In the genomic region with DNA sequence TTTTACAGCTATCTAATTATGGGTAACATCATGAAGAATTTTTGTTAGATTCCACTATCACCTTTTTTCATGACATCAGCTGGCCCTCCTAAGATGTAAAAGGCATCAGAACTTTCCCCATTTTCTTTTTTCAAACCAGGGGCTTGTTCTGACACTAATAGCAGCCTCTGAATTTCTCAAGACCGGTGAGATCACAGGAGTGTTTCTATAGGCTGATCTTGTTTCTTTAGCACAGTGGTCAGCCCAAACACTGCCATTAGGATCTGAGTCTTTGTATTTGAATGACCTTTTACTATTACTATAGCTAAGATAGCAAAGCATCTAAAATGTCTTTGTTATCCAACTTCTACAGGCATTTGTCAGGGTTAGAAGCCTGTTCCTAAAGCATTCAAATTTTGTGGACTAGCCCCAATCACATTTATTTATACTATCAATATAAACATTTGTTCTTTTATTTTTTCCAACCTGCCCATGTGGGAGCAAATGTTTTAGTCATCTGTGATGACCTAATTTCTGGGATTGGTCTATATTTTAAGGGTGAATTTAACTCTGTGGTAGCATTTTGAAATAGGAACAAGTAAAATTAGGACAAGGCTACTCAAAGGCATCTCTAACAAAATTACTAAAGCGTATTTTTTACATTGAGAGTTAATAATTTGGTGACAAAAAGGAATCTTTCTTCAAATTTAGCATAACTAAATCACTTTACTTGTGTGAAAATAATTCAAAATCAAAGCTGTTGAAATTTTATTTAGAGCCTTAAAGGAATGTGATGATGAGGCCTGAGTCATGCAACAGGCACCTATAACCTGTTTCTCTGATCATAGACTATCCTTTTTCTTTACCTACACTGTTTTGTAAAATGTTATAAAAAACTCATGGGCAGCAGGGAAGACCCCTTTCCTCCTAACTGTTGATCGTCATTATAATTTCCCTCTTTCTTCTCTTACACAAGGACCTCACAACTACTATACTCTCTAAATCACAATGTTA, we compare ENCODE assay signal across 1 cellular context.
TF ChIP-seq lines count a peak whose summit lies in the region.

No MANE protein-coding gene starts in this region.

TF ChIP-seq in HepG2, 621 proteins besides CTCF, POLR2A, EP300 and RAD21:
- TF ChIP-seq, protein P1, sequence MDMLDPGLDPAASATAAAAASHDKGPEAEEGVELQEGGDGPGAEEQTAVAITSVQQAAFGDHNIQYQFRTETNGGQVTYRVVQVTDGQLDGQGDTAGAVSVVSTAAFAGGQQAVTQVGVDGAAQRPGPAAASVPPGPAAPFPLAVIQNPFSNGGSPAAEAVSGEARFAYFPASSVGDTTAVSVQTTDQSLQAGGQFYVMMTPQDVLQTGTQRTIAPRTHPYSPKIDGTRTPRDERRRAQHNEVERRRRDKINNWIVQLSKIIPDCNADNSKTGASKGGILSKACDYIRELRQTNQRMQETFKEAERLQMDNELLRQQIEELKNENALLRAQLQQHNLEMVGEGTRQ (IDR thresholded peaks at IDR 0.05; ENCODE audit: low read depth, low read length), result no peak
- TF ChIP-seq, protein P1 (CRISPR knock-in tag; IDR thresholded peaks at IDR 0.05; ENCODE audit: borderline replicate concordance), result no peak
- TF ChIP-seq ZNF382 (CRISPR knock-in tag; IDR thresholded peaks at IDR 0.05; ENCODE audit: borderline replicate concordance) (no peak), ZNF878 (CRISPR knock-in tag; IDR thresholded peaks at IDR 0.05) (no peak), CREB1 (IDR thresholded peaks at IDR 0.05) (no peak), CREB1 (CRISPR knock-in tag; IDR thresholded peaks at IDR 0.05) (no peak), ZNF557 (CRISPR knock-in tag; IDR thresholded peaks at IDR 0.05) (no peak), CHD4 (IDR thresholded peaks at IDR 0.05; ENCODE audit: borderline replicate concordance, low read length) (no peak), PAF1 (CRISPR knock-in tag; IDR thresholded peaks at IDR 0.05) (no peak), ARHGAP35 (CRISPR knock-in tag; IDR thresholded peaks at IDR 0.05; ENCODE audit: borderline replicate concordance) (no peak), ZNF552 (CRISPR knock-in tag; IDR thresholded peaks at IDR 0.05; ENCODE audit: borderline replicate concordance) (no peak), NBN (conservative IDR thresholded peaks at IDR 0.05) (no peak), ATF1 (CRISPR knock-in tag; IDR thresholded peaks at IDR 0.05) (no peak)
- TF ChIP-seq, protein P2, sequence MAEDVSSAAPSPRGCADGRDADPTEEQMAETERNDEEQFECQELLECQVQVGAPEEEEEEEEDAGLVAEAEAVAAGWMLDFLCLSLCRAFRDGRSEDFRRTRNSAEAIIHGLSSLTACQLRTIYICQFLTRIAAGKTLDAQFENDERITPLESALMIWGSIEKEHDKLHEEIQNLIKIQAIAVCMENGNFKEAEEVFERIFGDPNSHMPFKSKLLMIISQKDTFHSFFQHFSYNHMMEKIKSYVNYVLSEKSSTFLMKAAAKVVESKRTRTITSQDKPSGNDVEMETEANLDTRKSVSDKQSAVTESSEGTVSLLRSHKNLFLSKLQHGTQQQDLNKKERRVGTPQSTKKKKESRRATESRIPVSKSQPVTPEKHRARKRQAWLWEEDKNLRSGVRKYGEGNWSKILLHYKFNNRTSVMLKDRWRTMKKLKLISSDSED (CRISPR knock-in tag; IDR thresholded peaks at IDR 0.05), result no peak
- TF ChIP-seq, protein P3, sequence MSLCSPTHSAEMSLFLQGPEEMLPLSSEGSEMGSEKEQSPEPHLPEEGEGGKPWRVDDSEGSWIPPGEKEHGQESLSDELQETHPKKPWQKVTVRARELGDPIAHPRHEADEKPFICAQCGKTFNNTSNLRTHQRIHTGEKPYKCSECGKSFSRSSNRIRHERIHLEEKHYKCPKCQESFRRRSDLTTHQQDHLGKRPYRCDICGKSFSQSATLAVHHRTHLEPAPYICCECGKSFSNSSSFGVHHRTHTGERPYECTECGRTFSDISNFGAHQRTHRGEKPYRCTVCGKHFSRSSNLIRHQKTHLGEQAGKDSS (CRISPR knock-in tag; IDR thresholded peaks at IDR 0.05; ENCODE audit: borderline replicate concordance, low read depth), result no peak
- TF ChIP-seq, protein P4, sequence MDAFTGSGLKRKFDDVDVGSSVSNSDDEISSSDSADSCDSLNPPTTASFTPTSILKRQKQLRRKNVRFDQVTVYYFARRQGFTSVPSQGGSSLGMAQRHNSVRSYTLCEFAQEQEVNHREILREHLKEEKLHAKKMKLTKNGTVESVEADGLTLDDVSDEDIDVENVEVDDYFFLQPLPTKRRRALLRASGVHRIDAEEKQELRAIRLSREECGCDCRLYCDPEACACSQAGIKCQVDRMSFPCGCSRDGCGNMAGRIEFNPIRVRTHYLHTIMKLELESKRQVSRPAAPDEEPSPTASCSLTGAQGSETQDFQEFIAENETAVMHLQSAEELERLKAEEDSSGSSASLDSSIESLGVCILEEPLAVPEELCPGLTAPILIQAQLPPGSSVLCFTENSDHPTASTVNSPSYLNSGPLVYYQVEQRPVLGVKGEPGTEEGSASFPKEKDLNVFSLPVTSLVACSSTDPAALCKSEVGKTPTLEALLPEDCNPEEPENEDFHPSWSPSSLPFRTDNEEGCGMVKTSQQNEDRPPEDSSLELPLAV (CRISPR knock-in tag; conservative IDR thresholded peaks at IDR 0.05; ENCODE audit: low read depth), result no peak
- TF ChIP-seq, protein P5, sequence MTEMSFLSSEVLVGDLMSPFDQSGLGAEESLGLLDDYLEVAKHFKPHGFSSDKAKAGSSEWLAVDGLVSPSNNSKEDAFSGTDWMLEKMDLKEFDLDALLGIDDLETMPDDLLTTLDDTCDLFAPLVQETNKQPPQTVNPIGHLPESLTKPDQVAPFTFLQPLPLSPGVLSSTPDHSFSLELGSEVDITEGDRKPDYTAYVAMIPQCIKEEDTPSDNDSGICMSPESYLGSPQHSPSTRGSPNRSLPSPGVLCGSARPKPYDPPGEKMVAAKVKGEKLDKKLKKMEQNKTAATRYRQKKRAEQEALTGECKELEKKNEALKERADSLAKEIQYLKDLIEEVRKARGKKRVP (CRISPR knock-in tag; IDR thresholded peaks at IDR 0.05), result no peak
TF ChIP-seq in HepG2: peak in this region for 0.
